Comparison of ENCODE assay signal across 23 cellular contexts in genomic region chr1:11534846-11535245, GRCh38. TPM values are rescaled to one million over a fixed set of nuclear protein-coding genes. Genes with fewer than 3 reads are reported as not detected.
DNase-seq lines count a peak whose midpoint lies in the region; ATAC-seq and TF ChIP-seq lines count a peak whose summit lies in the region.
"Had no signal": no experiment of that assay in that cellular context is flagged by ENCODE, and none has a peak within 500 bp of the region (broad histone marks: within the 10 kb centered on the region; RNA-seq: fewer than 3 reads in every experiment).

No MANE protein-coding gene starts in this region.

- H3K27ac ChIP-seq in DND-41 (ENCODE audit: low read length) (no peak overlapping the region), osteoblast (ENCODE audit: low read depth, low read length) (no peak overlapping the region), smooth muscle cell (ENCODE audit: low read depth) (no peak overlapping the region)
- H3K27ac ChIP-seq: PC-9, SK-N-MC had no signal

- H3K4me3 ChIP-seq in DND-41 (ENCODE audit: low read depth in 1 of 2, low read length in 2 of 2) (no peak overlapping the region), osteoblast (ENCODE audit: insufficient read depth, low read length) (no peak overlapping the region), smooth muscle cell (no peak overlapping the region)
- H3K4me3 ChIP-seq in Jurkat, Clone E6-1 (ENCODE audit: low read length): no peak overlapping the region
- H3K4me3 ChIP-seq: GM23338, PC-9, SK-N-MC had no signal

- H3K4me1 Mint-ChIP-seq in chondrocyte (ENCODE audit: low read depth) (no peaks in the 10 kb centered on the region), MCF 10A (ENCODE audit: insufficient read depth, unreplicated experiment) (peaks cover 4% of the 10 kb centered on the region)
- H3K4me1 Mint-ChIP-seq in effector memory CD8-positive, alpha-beta T cell (ENCODE audit: low read depth in 2 of 2): peaks cover 0 to 5% of the 10 kb centered on the region in 2 donors
- H3K4me1 Mint-ChIP-seq: CD4-positive, CD25-positive, alpha-beta regulatory T cell had no signal

- intact Hi-C loops in MCF 10A (cut with micrococcal nuclease): no loop called here

- H3K4me1 ChIP-seq in DND-41 (ENCODE audit: insufficient read depth, low read length): no peaks in the 10 kb centered on the region
- H3K4me1 ChIP-seq in osteoblast (ENCODE audit: insufficient read depth, low read length): no peaks in the 10 kb centered on the region
- H3K4me1 ChIP-seq in smooth muscle cell (ENCODE audit: low read depth): no peaks in the 10 kb centered on the region
- H3K4me1 ChIP-seq: BE2C had no signal

- H4K20me1 ChIP-seq in DND-41 (ENCODE audit: insufficient read depth, low read length) (peaks cover 4% of the 10 kb centered on the region; the same call in 1 of the 2 replicates), osteoblast (ENCODE audit: insufficient read depth, low read length) (no peaks in the 10 kb centered on the region), smooth muscle cell (ENCODE audit: low read depth) (no peaks in the 10 kb centered on the region)

- H3K4me3 Mint-ChIP-seq in chondrocyte (ENCODE audit: unreplicated experiment) (no peak overlapping the region), MCF 10A (ENCODE audit: unreplicated experiment) (no peak overlapping the region)
- H3K4me3 Mint-ChIP-seq in effector memory CD8-positive, alpha-beta T cell: no peak overlapping the region
- H3K4me3 Mint-ChIP-seq: GM23338 had no signal

- H3K36me3 Mint-ChIP-seq in chondrocyte (ENCODE audit: low read depth) (no peaks in the 10 kb centered on the region), MCF 10A (ENCODE audit: insufficient read depth, unreplicated experiment) (no peaks in the 10 kb centered on the region)
- H3K36me3 Mint-ChIP-seq in effector memory CD8-positive, alpha-beta T cell (ENCODE audit: insufficient read depth): no peaks in the 10 kb centered on the region
- H3K36me3 Mint-ChIP-seq: CD4-positive, CD25-positive, alpha-beta regulatory T cell had no signal

- H3K9ac ChIP-seq in DND-41 (ENCODE audit: low read depth, low read length): no peak overlapping the region
- H3K9ac ChIP-seq in smooth muscle cell (ENCODE audit: low read depth): no peak overlapping the region

- H3K9me3 Mint-ChIP-seq in chondrocyte (ENCODE audit: low read depth) (no peaks in the 10 kb centered on the region), MCF 10A (ENCODE audit: unreplicated experiment) (no peaks in the 10 kb centered on the region)
- no peaks in the 10 kb centered on the region for H3K9me3 Mint-ChIP-seq in effector memory CD8-positive, alpha-beta T cell
- H3K9me3 Mint-ChIP-seq: CD4-positive, CD25-positive, alpha-beta regulatory T cell; GM23338 had no signal

- H3K9me3 ChIP-seq in DND-41 (ENCODE audit: insufficient read depth, low read length, severe bottlenecking) (no peaks in the 10 kb centered on the region), osteoblast (ENCODE audit: low read depth, low read length) (no peaks in the 10 kb centered on the region), smooth muscle cell (replicated peaks; ENCODE audit: low read depth) (no peaks in the 10 kb centered on the region)
- H3K9me3 ChIP-seq: BE2C had no signal

- H3F3A ChIP-seq in smooth muscle cell (ENCODE audit: low read depth): no peaks in the 10 kb centered on the region

- no peaks in the 10 kb centered on the region for H3K36me3 ChIP-seq in DND-41 (ENCODE audit: insufficient read depth, low read length)
- H3K36me3 ChIP-seq in osteoblast (ENCODE audit: insufficient read depth, low read length): no peaks in the 10 kb centered on the region
- no peaks in the 10 kb centered on the region for H3K36me3 ChIP-seq in smooth muscle cell (ENCODE audit: low read depth)
- H3K36me3 ChIP-seq: BE2C had no signal

- BruUV-seq in MCF 10A (replicated peaks; lab: Mats Ljungman, UMichigan): no TSS peak

- CTCF ChIA-PET in MCF 10A (lab: Yijun Ruan, JAX): interaction anchor here (0.7 kb wide), 1 partner anchor 219 kb away, joined by 3 read pairs; no protein-coding TSS in a partner anchor

- H2AFZ ChIP-seq in DND-41 (ENCODE audit: low read depth, low read length): no peak overlapping the region
- no peak overlapping the region for H2AFZ ChIP-seq in osteoblast (ENCODE audit: low read length)
- no peak overlapping the region for H2AFZ ChIP-seq in smooth muscle cell (ENCODE audit: low read depth)
- H2AFZ ChIP-seq: GM23338, PC-9 had no signal

- DNase-seq in DND-41 (no peak), chondrocyte (ENCODE audit: low spot score) (peak; percentile 85), osteoblast (ENCODE audit: insufficient read length, low spot score, missing footprints) (peak; percentile 82), smooth muscle cell (lab: John Stamatoyannopoulos, UW; ENCODE audit: unreplicated experiment) (no peak), MCF 10A (ENCODE audit: unreplicated experiment) (no peak)
- DNase-seq in Jurkat, Clone E6-1 (ENCODE audit: low read depth, low spot score): peak; percentile 8
- no peak for DNase-seq in effector memory CD8-positive, alpha-beta T cell
- DNase-seq: BE2C; CD4-positive, CD25-positive, alpha-beta regulatory T cell; HCEC 1CT; NCI-H1092 treated with DMSO at 0.1 percent for 48 hours; NCI-H146; NCI-H2029; NCI-H226; NCI-H510A treated with DMSO at 0.1 percent for 48 hours; NCI-H748 treated with DMSO at 0.1 percent for 48 hours; PC-9; RPMI8226; SHP77 treated with DMSO at 0.1 percent for 48 hours; SW 1271 had no signal

- H3K27me3 Mint-ChIP-seq in chondrocyte (ENCODE audit: low read depth) (peaks cover 12% of the 10 kb centered on the region), MCF 10A (ENCODE audit: insufficient read depth, unreplicated experiment) (peaks cover 3% of the 10 kb centered on the region)
- H3K27me3 Mint-ChIP-seq in effector memory CD8-positive, alpha-beta T cell: peaks cover 0 to 61% of the 10 kb centered on the region in 2 donors
- H3K27me3 Mint-ChIP-seq: CD4-positive, CD25-positive, alpha-beta regulatory T cell had no signal

- POLR2A ChIA-PET in MCF 10A (lab: Yijun Ruan, JAX): no interaction called here

- H3K4me2 ChIP-seq in DND-41 (ENCODE audit: insufficient read depth, low read length): no peak overlapping the region
- no peak overlapping the region for H3K4me2 ChIP-seq in osteoblast (ENCODE audit: insufficient read depth, low read length)
- H3K4me2 ChIP-seq in smooth muscle cell: no peak overlapping the region
- H3K4me2 ChIP-seq: GM23338, PC-9 had no signal

- no peaks in the 10 kb centered on the region for H3K27me3 ChIP-seq in DND-41 (ENCODE audit: insufficient read depth, low read length, poor library complexity)
- no peaks in the 10 kb centered on the region for H3K27me3 ChIP-seq in osteoblast (ENCODE audit: insufficient read depth, low read length)
- no peaks in the 10 kb centered on the region for H3K27me3 ChIP-seq in smooth muscle cell (ENCODE audit: low read depth)
- H3K27me3 ChIP-seq: BE2C had no signal

- no peak overlapping the region for H3K27ac Mint-ChIP-seq in chondrocyte (ENCODE audit: unreplicated experiment)
- H3K27ac Mint-ChIP-seq in effector memory CD8-positive, alpha-beta T cell: no peak overlapping the region
- H3K27ac Mint-ChIP-seq in MCF 10A (ENCODE audit: low read depth, unreplicated experiment): no peak overlapping the region
- H3K27ac Mint-ChIP-seq: CD4-positive, CD25-positive, alpha-beta regulatory T cell; GM23338 had no signal

- no peak for ATAC-seq in DND-41 (ENCODE audit: insufficient read depth, low read depth)
- ATAC-seq in effector memory CD8-positive, alpha-beta T cell (replicated peaks): no peak
- ATAC-seq: GM23338 had no signal

- TF ChIP-seq CTCF in DND-41 (IDR thresholded peaks at IDR 0.05; ENCODE audit: borderline replicate concordance, extremely low read depth, low read length, poor library complexity, severe bottlenecking): peak; percentile 18
- no peak for TF ChIP-seq CTCF in chondrocyte (IDR thresholded peaks at IDR 0.05)
- TF ChIP-seq CTCF in osteoblast (IDR thresholded peaks at IDR 0.05; ENCODE audit: extremely low read depth, low read depth, low read length): no peak
- no peak for TF ChIP-seq CTCF in smooth muscle cell (IDR thresholded peaks at IDR 0.05; ENCODE audit: borderline replicate concordance, insufficient read depth, poor library complexity, severe bottlenecking)
- TF ChIP-seq CTCF in MCF 10A (IDR thresholded peaks at IDR 0.05; ENCODE audit: unreplicated experiment): no peak

- 88% methylated on average over 17 of the region's 17 CpGs for WGBS in smooth muscle cell (ENCODE audit: low lambda C conversion rate)

- H3K79me2 ChIP-seq in DND-41 (ENCODE audit: insufficient read depth, low read length): no peaks in the 10 kb centered on the region
- H3K79me2 ChIP-seq in osteoblast (ENCODE audit: insufficient read depth, low read length): no peaks in the 10 kb centered on the region
- no peaks in the 10 kb centered on the region for H3K79me2 ChIP-seq in smooth muscle cell (ENCODE audit: low read depth)

RNA-seq across cellular contexts. Expression of gene DISP3, which starts 55.9 kb away (rescaled TPM):
- 2.1 TPM for polyA plus RNA-seq in Jurkat, Clone E6-1 (2012; ENCODE audit: insufficient read depth, insufficient read length)
- total RNA-seq in chondrocyte (0.05 to 0.21 TPM in 2 of 3 replicates, not detected in the other), osteoblast (under 0.01 TPM in 2 replicates), smooth muscle cell (1.0 TPM in 1 of 2 replicates, not detected in the other), MCF 10A (2022) (0.09 and 0.17 TPM in 2 replicates)
- 0.17 and 0.27 TPM in 2 replicates for polyA plus RNA-seq in smooth muscle cell
- total RNA-seq: LHCN-M2, PC-9 had no signal

Comparison
In these comparisons a context has a peak if more than half of its experiments do, and no peak if none do; other contexts are left out.
1. DNase-seq: peak in Jurkat, Clone E6-1 (single experiment), chondrocyte (single experiment) and osteoblast (single experiment); none in DND-41 (single experiment), smooth muscle cell (single experiment), effector memory CD8-positive, alpha-beta T cell (0 of 3) and MCF 10A (single experiment).